ENCODE assay signal across 8 cellular contexts in the genomic region with DNA sequence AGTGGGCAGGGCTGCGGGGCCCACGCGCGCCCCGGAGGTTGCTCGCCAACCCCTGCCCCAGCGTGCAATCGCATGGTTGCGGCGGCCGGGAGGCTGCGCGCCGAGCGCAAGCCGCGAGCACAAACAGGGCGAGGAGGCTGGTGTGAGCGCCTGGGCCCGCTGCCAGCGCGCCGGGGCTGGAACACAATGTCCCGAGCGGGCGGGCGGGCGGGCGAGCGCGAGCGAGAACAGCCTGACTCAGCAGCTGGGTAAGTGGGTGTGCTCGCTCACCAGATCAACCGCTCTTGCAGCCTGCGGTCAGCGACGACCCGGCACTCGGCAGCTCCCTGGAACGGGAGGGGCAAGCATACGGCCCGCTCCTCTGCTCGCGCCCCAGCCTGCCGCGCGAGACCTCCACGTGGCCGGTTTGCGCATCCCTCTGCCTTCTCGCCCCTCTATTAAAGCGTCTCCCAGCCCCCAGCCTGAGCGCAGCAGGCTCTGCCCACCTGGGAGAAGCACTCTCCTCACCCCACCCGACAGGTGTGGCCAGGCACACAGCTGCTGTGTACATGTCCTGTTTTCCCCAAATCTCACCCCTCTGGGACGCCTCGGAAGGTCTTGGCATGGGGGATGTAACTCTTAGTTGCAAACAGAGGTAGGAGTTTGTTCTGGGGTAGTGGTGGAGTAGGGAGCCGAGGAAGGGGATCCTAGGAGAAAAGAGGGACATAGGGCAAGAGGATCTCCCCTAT. TPM values are rescaled to one million over a fixed set of nuclear protein-coding genes. Genes with fewer than 3 reads are reported as not detected.
DNase-seq lines count a peak whose midpoint lies in the region; ATAC-seq and TF ChIP-seq lines count a peak whose summit lies in the region.

No MANE protein-coding gene starts in this region.

- H3K9me3 Mint-ChIP-seq in nephron, result no peaks in the 10 kb centered on the region

- 0 out of 2 replicates have a peak overlapping the region, but pooled peaks have one; percentile 28 for H3K27ac ChIP-seq in Karpas-422 (ENCODE audit: low read length)
- peak overlapping the region; percentile 99 for H3K27ac ChIP-seq in RWPE2 (ENCODE audit: poor library complexity, severe bottlenecking)

- in situ Hi-C loops in Caki2 (cut with HindIII; ENCODE audit: low pct_unique_long_range_greater_than_20kb, low sequenced_read_pairs), result no loop called here

- H4K20me1 ChIP-seq in Karpas-422 (ENCODE audit: insufficient read depth, low read depth, low read length), result no peaks in the 10 kb centered on the region

- no peaks in the 10 kb centered on the region for H3K9me3 ChIP-seq in Karpas-422 (ENCODE audit: low read length)
- no peaks in the 10 kb centered on the region for H3K9me3 ChIP-seq in RWPE2 (ENCODE audit: severe bottlenecking)

- peak overlapping the region; percentile 98 for H2AFZ ChIP-seq in Karpas-422 (ENCODE audit: low read length)

- H3K36me3 Mint-ChIP-seq in nephron (ENCODE audit: low read depth), result no peaks in the 10 kb centered on the region

- H3K27me3 ChIP-seq in Karpas-422 (ENCODE audit: low read length), result no peaks in the 10 kb centered on the region
- H3K27me3 ChIP-seq in RWPE2 (ENCODE audit: insufficient read depth, poor library complexity, severe bottlenecking), result no peaks in the 10 kb centered on the region

- H3K4me1 ChIP-seq in Karpas-422 (ENCODE audit: low read length), result peaks cover 48% of the 10 kb centered on the region
- H3K4me1 ChIP-seq in RWPE2 (ENCODE audit: insufficient read depth, poor library complexity, severe bottlenecking), result peaks cover 65% of the 10 kb centered on the region

- DNase-seq in Caki2 (ENCODE audit: low read depth) (peak; percentile 85), Karpas-422 (peak; percentile 84), RWPE2 (ENCODE audit: low spot score) (peak; percentile 95), fibroblast of pulmonary artery (ENCODE audit: low read depth) (peak; percentile 98)
- DNase-seq in activated effector memory CD4-positive, alpha-beta T cell treated with Interleukin-2 at 50 U/mL for 16 hours, result peak; percentile 86
- peak; percentile 87 for DNase-seq in stimulated activated naive CD4-positive, alpha-beta T cell treated with Interleukin-2 at 50 U/mL for 16 hours (lab: John Stamatoyannopoulos, UW)

- H3K36me3 ChIP-seq in Karpas-422 (ENCODE audit: insufficient read depth, low read length) (no peaks in the 10 kb centered on the region), RWPE2 (ENCODE audit: low read depth) (no peaks in the 10 kb centered on the region)

- H3K4me3 ChIP-seq in Karpas-422 (ENCODE audit: low read length) (peak overlapping the region; percentile 86), RWPE2 (ENCODE audit: severe bottlenecking) (peak overlapping the region; percentile 18), fibroblast of pulmonary artery (replicated peaks; ENCODE audit: low read depth, low read length) (peak overlapping the region; percentile 56)

- no peaks in the 10 kb centered on the region for H3K9me2 ChIP-seq in Karpas-422 (replicated peaks; ENCODE audit: insufficient read depth, low read length)

- peaks cover 3% of the 10 kb centered on the region for H3K27me3 Mint-ChIP-seq in nephron (ENCODE audit: low read depth)

- peaks cover 52% of the 10 kb centered on the region for H3K4me1 Mint-ChIP-seq in nephron

- ATAC-seq in GM21526 (IDR thresholded peaks at IDR 0.05; ENCODE audit: low FRiP score, unreplicated experiment), result peak; percentile 45
- ATAC-seq in RWPE2 (ENCODE audit: low read depth), result peak; percentile 65

- peak overlapping the region; percentile 83 to 90 (median 85) for H3K4me3 Mint-ChIP-seq in nephron

- TF ChIP-seq CTCF in RWPE2 (IDR thresholded peaks at IDR 0.05; ENCODE audit: poor library complexity, severe bottlenecking) (no peak), fibroblast of pulmonary artery (IDR thresholded peaks at IDR 0.05; ENCODE audit: low read length, missing control alignments) (no peak), nephron (IDR thresholded peaks at IDR 0.05; ENCODE audit: unreplicated experiment in 3 of 3) (no peak)

- peak overlapping the region; percentile 99 for H3K4me2 ChIP-seq in Karpas-422 (ENCODE audit: low read depth, low read length, poor library complexity, severe bottlenecking)

- peak overlapping the region; percentile 88 to 96 (median 92) for H3K27ac Mint-ChIP-seq in nephron

- no peaks in the 10 kb centered on the region for H3K79me2 ChIP-seq in Karpas-422 (ENCODE audit: low read length)

- H3K9ac ChIP-seq in Karpas-422 (ENCODE audit: low read length), result peak overlapping the region; percentile 85

RNA-seq across cellular contexts. Expression of gene ARMC12, which starts 8.7 kb away (rescaled TPM):
- 1.9 and 4.6 TPM in 2 replicates for total RNA-seq in Caki2 (2014; rRNA removed; shearing (Covaris generic); ENCODE audit: low replicate concordance)
- total RNA-seq in Karpas-422 (2014; rRNA removed; shearing (Covaris generic); ENCODE audit: low replicate concordance), result 0.60 and 1.6 TPM in 2 replicates

RNA-seq across cellular contexts. Expression of gene FKBP5, which starts 39.4 kb away (rescaled TPM):
- total RNA-seq in Caki2 (2014; rRNA removed; shearing (Covaris generic); ENCODE audit: low replicate concordance), result 4.3 and 6.9 TPM in 2 replicates
- 22.9 and 28.3 TPM in 2 replicates for total RNA-seq in Karpas-422 (2014; rRNA removed; shearing (Covaris generic); ENCODE audit: low replicate concordance)

RNA-seq across cellular contexts. Expression of gene CLPSL2, which starts 48.3 kb away (rescaled TPM):
- total RNA-seq in Caki2 (2014; rRNA removed; shearing (Covaris generic); ENCODE audit: low replicate concordance), result not detected in 2 replicates
- not detected in 2 replicates for total RNA-seq in Karpas-422 (2014; rRNA removed; shearing (Covaris generic); ENCODE audit: low replicate concordance)

RNA-seq across cellular contexts. Expression of gene CLPSL1, which starts 52.7 kb away (rescaled TPM):
- total RNA-seq in Caki2 (2014; rRNA removed; shearing (Covaris generic); ENCODE audit: low replicate concordance), result 2.4 TPM in 1 of 2 replicates, not detected in the other
- total RNA-seq in Karpas-422 (2014; rRNA removed; shearing (Covaris generic); ENCODE audit: low replicate concordance), result not detected in 2 replicates

Comparison
In these comparisons a context has a peak if more than half of its experiments do, and no peak if none do; other contexts are left out.
1. Peak in every context shown above with its lines: DNase-seq, ATAC-seq, H3K4me3 ChIP-seq and H3K27ac ChIP-seq.
2. H3K4me3 ChIP-seq: peak in every context shown above with its lines; median percentile 86 in Karpas-422; 56 in fibroblast of pulmonary artery; 18 in RWPE2.